Comparison of ENCODE assay signal across 12 cellular contexts in the genomic region with DNA sequence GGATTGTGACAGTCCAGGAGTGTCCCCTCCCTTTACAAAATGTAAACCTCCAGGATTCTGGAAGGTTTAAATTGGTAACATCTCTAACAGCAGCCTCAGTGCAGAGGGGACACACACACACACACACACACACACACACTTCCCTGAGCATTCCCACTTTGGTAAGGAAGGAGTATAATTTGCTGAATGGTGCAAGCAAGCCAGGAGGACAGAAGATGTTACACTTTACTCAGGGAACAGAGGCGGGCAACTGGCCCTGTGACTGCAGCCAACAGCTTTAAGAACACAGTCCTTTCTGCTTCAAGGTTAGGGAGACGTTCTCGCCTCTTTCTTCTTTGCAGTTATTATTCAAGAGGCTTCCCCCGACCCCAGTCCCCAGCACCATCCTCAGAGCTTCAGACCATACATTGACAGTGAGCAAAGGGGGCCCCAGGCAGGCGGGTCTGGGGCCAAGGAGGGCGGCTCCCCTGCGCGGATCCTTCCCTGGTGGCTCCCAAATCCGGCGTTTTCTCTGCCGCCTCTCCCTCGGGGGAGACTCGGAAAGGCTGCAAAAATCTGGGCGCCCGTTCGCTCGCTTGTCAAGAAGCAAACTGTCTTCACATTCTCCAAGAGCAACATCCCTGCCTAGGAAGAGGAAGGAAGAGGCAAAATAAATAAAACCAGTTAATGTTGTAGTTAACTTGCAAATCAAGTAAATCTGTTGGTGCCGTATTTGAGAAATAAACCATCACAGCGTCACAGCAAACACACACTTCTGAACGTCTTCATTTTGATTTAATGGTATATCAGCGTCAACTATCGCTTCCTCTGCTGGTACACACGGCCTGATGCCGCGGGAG. TPM values are rescaled to one million over a fixed set of nuclear protein-coding genes. Genes with fewer than 3 reads are reported as not detected.
DNase-seq lines count a peak whose midpoint lies in the region; FAIRE-seq and TF ChIP-seq lines count a peak whose summit lies in the region.
"Had no signal": no experiment of that assay in that cellular context is flagged by ENCODE, and none has a peak within 500 bp of the region (broad histone marks: within the 10 kb centered on the region; RNA-seq: fewer than 3 reads in every experiment).

No MANE protein-coding gene starts in this region.

- H3K4me1 Mint-ChIP-seq in nephron = peaks cover 22% of the 10 kb centered on the region

- H3K27ac ChIP-seq in HUES48 (ENCODE audit: low read depth, low read length) = no peak overlapping the region
- H3K27ac ChIP-seq: ascending aorta, neutrophil, SJSA1 had no signal

- peak overlapping the region; percentile 39 to 62 (median 48) for H3K4me3 Mint-ChIP-seq in nephron
- H3K4me3 Mint-ChIP-seq: HFFc6 had no signal

- TF ChIP-seq POLR2A in GM12892 (IDR thresholded peaks at IDR 0.05; ENCODE audit: low read depth, low read length) = no peak

- no peak overlapping the region for H3K27ac Mint-ChIP-seq in nephron
- H3K27ac Mint-ChIP-seq: HFFc6 had no signal

- H3K27me3 ChIP-seq in GM06990 (replicated peaks; ENCODE audit: control insufficient read depth, insufficient read depth, low read length) (no peaks in the 10 kb centered on the region; the same call in 1 of the 2 replicates), HUES48 (ENCODE audit: control insufficient read depth, insufficient read depth, low read length) (peaks cover 98% of the 10 kb centered on the region)

- H3K27me3 Mint-ChIP-seq in nephron (ENCODE audit: low read depth) = peaks cover 96% of the 10 kb centered on the region

- peaks cover 39% of the 10 kb centered on the region for H3K4me1 ChIP-seq in HUES48 (ENCODE audit: control insufficient read depth, insufficient read depth, low read length)

- H3K36me3 ChIP-seq in GM06990 (ENCODE audit: control insufficient read depth, insufficient read depth, low read length) (no peaks in the 10 kb centered on the region), HUES48 (ENCODE audit: control insufficient read depth, insufficient read depth, low read length) (no peaks in the 10 kb centered on the region)
- H3K36me3 ChIP-seq: ascending aorta, neutrophil, SJSA1 had no signal

- no peaks in the 10 kb centered on the region for H3K9me3 Mint-ChIP-seq in nephron
- H3K9me3 Mint-ChIP-seq: HFFc6 had no signal

- no peak for DNase-seq in GM06990 (ENCODE audit: extremely low read depth, insufficient read length)
- peak; percentile 45 for DNase-seq in astrocyte of the hippocampus (ENCODE audit: low read depth, low spot score)
- DNase-seq in NCI-H187 (lab: John Stamatoyannopoulos, UW) = no peak
- DNase-seq in amygdala (lab: John Stamatoyannopoulos, UW) = no peak
- DNase-seq in NK-92 treated with Interleukin-12 subunit alpha and Interleukin-12 subunit beta, amount 100 ng/mL, for 24 hours (lab: John Stamatoyannopoulos, UW) = no peak
- DNase-seq in GM12892 (ENCODE audit: insufficient read length) = no peak
- DNase-seq: HFFc6 had no signal

- no peaks in the 10 kb centered on the region for H3K9me3 ChIP-seq in HUES48 (ENCODE audit: control insufficient read depth, insufficient read depth, low read length)
- H3K9me3 ChIP-seq: ascending aorta, neutrophil had no signal

- no peak for FAIRE-seq in GM12892 (lab: Jason Lieb, UNC)

- no peak for TF ChIP-seq CTCF in GM06990 (IDR thresholded peaks at IDR 0.05; ENCODE audit: insufficient read depth, low read length, poor library complexity, severe bottlenecking)
- TF ChIP-seq CTCF in nephron (IDR thresholded peaks at IDR 0.05; ENCODE audit: unreplicated experiment in 3 of 3) = no peak

- no peak overlapping the region for H3K9ac ChIP-seq in HUES48 (ENCODE audit: low read depth, low read length)

- no peaks in the 10 kb centered on the region for H3K36me3 Mint-ChIP-seq in nephron (ENCODE audit: low read depth)

- H3K4me3 ChIP-seq in GM06990 (replicated peaks; ENCODE audit: low read depth, low read length) (peak overlapping the region; percentile 46), HUES48 (ENCODE audit: low read depth, low read length) (peak overlapping the region; percentile 61; the same call in 1 of the 2 replicates)
- H3K4me3 ChIP-seq: SJSA1 had no signal

RNA-seq across cellular contexts. Expression of a gene that starts 3.9 kb away (rescaled TPM):
- polyA plus RNA-seq in GM12892 (2012; ENCODE audit: missing spikeins) = 6.3 TPM
